ENCODE assay signal across 13 cellular contexts in genomic region chr2:161427413-161428239, GRCh38. TPM values are rescaled to one million over a fixed set of nuclear protein-coding genes. Genes with fewer than 3 reads are reported as not detected.
DNase-seq lines count a peak whose midpoint lies in the region; ATAC-seq, FAIRE-seq and TF ChIP-seq lines count a peak whose summit lies in the region.
"Had no signal": no experiment of that assay in that cellular context is flagged by ENCODE, and none has a peak within 500 bp of the region (broad histone marks: within the 10 kb centered on the region; RNA-seq: fewer than 3 reads in every experiment).

No MANE protein-coding gene starts in this region.

- POLR2A ChIA-PET in OCI-LY7 (lab: Charles Lee): no interaction called here

- H4K20me1 ChIP-seq in OCI-LY7 (ENCODE audit: insufficient read depth, low read length): no peaks in the 10 kb centered on the region

- no peak overlapping the region for H3K27ac Mint-ChIP-seq in activated T-cell treated with anti-CD3 and anti-CD28 coated beads, Interleukin-2, amount 50 U/mL, for 24 hours
- no peak overlapping the region for H3K27ac Mint-ChIP-seq in glutamatergic neuron (ENCODE audit: unreplicated experiment)

- H3K27ac ChIP-seq in psoas muscle (no peak overlapping the region), OCI-LY7 (ENCODE audit: low read depth, low read length, poor library complexity, severe bottlenecking) (no peak overlapping the region)
- H3K27ac ChIP-seq: left lung had no signal

- H3K4me1 ChIP-seq in psoas muscle (no peaks in the 10 kb centered on the region), OCI-LY7 (ENCODE audit: insufficient read depth, low read length, poor library complexity, severe bottlenecking) (no peaks in the 10 kb centered on the region)

- H2AFZ ChIP-seq in OCI-LY7 (ENCODE audit: low read length): no peak overlapping the region

- in situ Hi-C loops in ACHN (cut with HindIII; ENCODE audit: low pct_ligation_motif_present, low pct_unique_long_range_greater_than_20kb, low sequenced_read_pairs): no loop called here

- peaks cover 14 to 88% (median 41%) of the 10 kb centered on the region in 3 donors for H3K27me3 ChIP-seq in psoas muscle (ENCODE audit: insufficient read depth in 3 of 3, low read length in 2 of 3)

- H3K9me3 ChIP-seq in psoas muscle (no peaks in the 10 kb centered on the region), OCI-LY7 (ENCODE audit: low read length) (no peaks in the 10 kb centered on the region)
- H3K9me3 ChIP-seq: left lung had no signal

- no peak overlapping the region for H3K4me2 ChIP-seq in OCI-LY7 (ENCODE audit: low read length)

- H3K36me3 ChIP-seq in psoas muscle (ENCODE audit: insufficient read depth in 1 of 2, low read depth in 1 of 2) (no peaks in the 10 kb centered on the region), OCI-LY7 (ENCODE audit: insufficient read depth, low read length) (no peaks in the 10 kb centered on the region)
- H3K36me3 ChIP-seq: left lung had no signal

- CTCF ChIA-PET in OCI-LY7 (lab: Charles Lee; ENCODE audit: unreplicated experiment): no interaction called here

- H3K36me3 Mint-ChIP-seq in activated T-cell treated with anti-CD3 and anti-CD28 coated beads, Interleukin-2, amount 50 U/mL, for 24 hours (ENCODE audit: low read depth): no peaks in the 10 kb centered on the region
- no peaks in the 10 kb centered on the region for H3K36me3 Mint-ChIP-seq in glutamatergic neuron (ENCODE audit: unreplicated experiment)

- H3K4me3 ChIP-seq in psoas muscle: peak overlapping the region; percentile 39
- no peak overlapping the region for H3K4me3 ChIP-seq in OCI-LY7 (ENCODE audit: low read depth, low read length, poor library complexity, severe bottlenecking)
- H3K4me3 ChIP-seq: left lung had no signal

- intact Hi-C loops in psoas muscle (cut with DNase I): no loop called here
- intact Hi-C loops in OCI-LY7 (cut with micrococcal nuclease; ENCODE audit: unreplicated experiment): no loop called here

- H3K4me3 Mint-ChIP-seq in activated T-cell treated with anti-CD3 and anti-CD28 coated beads, Interleukin-2, amount 50 U/mL, for 24 hours: peak overlapping the region; percentile 62
- H3K4me3 Mint-ChIP-seq in glutamatergic neuron (ENCODE audit: unreplicated experiment): peak overlapping the region; percentile 88

- BruUV-seq in OCI-LY7 (replicated peaks; lab: Mats Ljungman, UMichigan): no TSS peak

- TF ChIP-seq CTCF in glutamatergic neuron (IDR thresholded peaks at IDR 0.05; ENCODE audit: partially characterized antibody, unreplicated experiment) (no peak), psoas muscle (IDR thresholded peaks at IDR 0.05) (no peak), OCI-LY7 (conservative IDR thresholded peaks at IDR 0.05; ENCODE audit: low read length) (no peak)

- H3K9me2 ChIP-seq in OCI-LY7 (ENCODE audit: insufficient read depth, low read length): no peaks in the 10 kb centered on the region

- ATAC-seq in psoas muscle (no peak), GM21576 (IDR thresholded peaks at IDR 0.05; ENCODE audit: unreplicated experiment) (no peak)
- ATAC-seq: PC-3 had no signal

- H3K9me3 Mint-ChIP-seq in activated T-cell treated with anti-CD3 and anti-CD28 coated beads, Interleukin-2, amount 50 U/mL, for 24 hours: no peaks in the 10 kb centered on the region
- peaks cover 17% of the 10 kb centered on the region for H3K9me3 Mint-ChIP-seq in glutamatergic neuron (ENCODE audit: unreplicated experiment)

- no peaks in the 10 kb centered on the region for H3K79me2 ChIP-seq in OCI-LY7 (ENCODE audit: insufficient read depth, low read depth, low read length)

- 23 to 33% (median 32%) methylated on average over 57 to 59 of the region's 59 CpGs for WGBS in psoas muscle, 3 donors

- H3K4me1 Mint-ChIP-seq in activated T-cell treated with anti-CD3 and anti-CD28 coated beads, Interleukin-2, amount 50 U/mL, for 24 hours (ENCODE audit: low read depth): peaks cover 29% of the 10 kb centered on the region
- peaks cover 8% of the 10 kb centered on the region for H3K4me1 Mint-ChIP-seq in glutamatergic neuron (ENCODE audit: low read depth, unreplicated experiment)

- peak; percentile 67 for FAIRE-seq in GM12892 (lab: Jason Lieb, UNC)

- TF ChIP-seq POLR2A in GM12892 (IDR thresholded peaks at IDR 0.05; ENCODE audit: low read depth, low read length): no peak

- H3K27me3 Mint-ChIP-seq in activated T-cell treated with anti-CD3 and anti-CD28 coated beads, Interleukin-2, amount 50 U/mL, for 24 hours: peaks cover 85% of the 10 kb centered on the region
- H3K27me3 Mint-ChIP-seq in glutamatergic neuron (ENCODE audit: unreplicated experiment): peaks cover 31% of the 10 kb centered on the region

- DNase-seq in GM12892 (ENCODE audit: insufficient read length): no peak
- DNase-seq in activated T-cell treated with anti-CD3 and anti-CD28 coated beads, Interleukin-2, amount 50 U/mL, for 24 hours: peak; percentile 37
- DNase-seq in glutamatergic neuron: no peak
- DNase-seq in psoas muscle: peak in 1 of 2 donors; percentile 50
- no peak for DNase-seq in ACHN
- no peak for DNase-seq in OCI-LY7 (ENCODE audit: low spot score)
- no peak for DNase-seq in CD1c-positive myeloid dendritic cell (ENCODE audit: extremely low spot score)
- DNase-seq: effector CD8-positive, alpha-beta T cell; NCI-H1105; PC-3; stimulated activated CD4-positive, alpha-beta T cell treated with anti-CD3 and anti-CD28 coated beads, Interleukin-4, amount 100 ng/mL, for 1 hour had no signal

RNA-seq across cellular contexts. Expression of gene TBR1, which starts 11.5 kb away (rescaled TPM):
- not detected for polyA plus RNA-seq in GM12892 (2012; ENCODE audit: missing spikeins)
- total RNA-seq in glutamatergic neuron (ENCODE audit: unreplicated experiment): not detected
- not detected for total RNA-seq in psoas muscle
- polyA plus RNA-seq in psoas muscle: under 1 TPM in 2 of 3 donors, not detected in 1; 0.01 to 0.12 TPM
- total RNA-seq in OCI-LY7 (2014; rRNA removed; shearing (Covaris generic)): 0.03 and 0.05 TPM in 2 replicates
- 0.06 TPM in 1 of 2 replicates, not detected in the other for total RNA-seq in OCI-LY7 (2022)
- total RNA-seq: PC-3 had no signal
